1 cellular context compared by ENCODE assay signal in the genomic region with DNA sequence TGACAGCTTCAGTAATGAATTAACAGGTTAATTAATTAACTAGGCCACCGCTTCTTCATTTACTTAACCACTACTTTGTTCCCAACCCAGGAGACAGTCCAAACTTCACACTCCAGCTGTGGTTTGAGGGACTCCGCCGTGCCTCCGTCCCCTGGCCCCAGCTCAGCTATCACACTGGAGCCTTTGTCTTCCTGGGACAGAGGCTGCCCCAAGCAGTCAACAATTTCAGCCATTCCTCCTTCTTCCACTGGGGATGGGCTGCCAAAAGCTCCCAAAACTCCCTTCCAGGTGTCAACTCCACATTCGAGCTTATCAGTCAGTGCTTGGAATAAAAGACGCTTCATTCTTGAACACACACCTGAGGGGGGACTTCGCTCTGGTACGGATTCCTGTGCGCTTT.
TF ChIP-seq lines count a peak whose summit lies in the region.

No MANE protein-coding gene starts in this region.

TF ChIP-seq in GM23338, 12 proteins besides CTCF, POLR2A, EP300 and RAD21 (continued from another document):
- TF ChIP-seq, protein P1, sequence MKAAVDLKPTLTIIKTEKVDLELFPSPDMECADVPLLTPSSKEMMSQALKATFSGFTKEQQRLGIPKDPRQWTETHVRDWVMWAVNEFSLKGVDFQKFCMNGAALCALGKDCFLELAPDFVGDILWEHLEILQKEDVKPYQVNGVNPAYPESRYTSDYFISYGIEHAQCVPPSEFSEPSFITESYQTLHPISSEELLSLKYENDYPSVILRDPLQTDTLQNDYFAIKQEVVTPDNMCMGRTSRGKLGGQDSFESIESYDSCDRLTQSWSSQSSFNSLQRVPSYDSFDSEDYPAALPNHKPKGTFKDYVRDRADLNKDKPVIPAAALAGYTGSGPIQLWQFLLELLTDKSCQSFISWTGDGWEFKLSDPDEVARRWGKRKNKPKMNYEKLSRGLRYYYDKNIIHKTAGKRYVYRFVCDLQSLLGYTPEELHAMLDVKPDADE (IDR thresholded peaks at IDR 0.05), result no peak
- TF ChIP-seq, protein P2, sequence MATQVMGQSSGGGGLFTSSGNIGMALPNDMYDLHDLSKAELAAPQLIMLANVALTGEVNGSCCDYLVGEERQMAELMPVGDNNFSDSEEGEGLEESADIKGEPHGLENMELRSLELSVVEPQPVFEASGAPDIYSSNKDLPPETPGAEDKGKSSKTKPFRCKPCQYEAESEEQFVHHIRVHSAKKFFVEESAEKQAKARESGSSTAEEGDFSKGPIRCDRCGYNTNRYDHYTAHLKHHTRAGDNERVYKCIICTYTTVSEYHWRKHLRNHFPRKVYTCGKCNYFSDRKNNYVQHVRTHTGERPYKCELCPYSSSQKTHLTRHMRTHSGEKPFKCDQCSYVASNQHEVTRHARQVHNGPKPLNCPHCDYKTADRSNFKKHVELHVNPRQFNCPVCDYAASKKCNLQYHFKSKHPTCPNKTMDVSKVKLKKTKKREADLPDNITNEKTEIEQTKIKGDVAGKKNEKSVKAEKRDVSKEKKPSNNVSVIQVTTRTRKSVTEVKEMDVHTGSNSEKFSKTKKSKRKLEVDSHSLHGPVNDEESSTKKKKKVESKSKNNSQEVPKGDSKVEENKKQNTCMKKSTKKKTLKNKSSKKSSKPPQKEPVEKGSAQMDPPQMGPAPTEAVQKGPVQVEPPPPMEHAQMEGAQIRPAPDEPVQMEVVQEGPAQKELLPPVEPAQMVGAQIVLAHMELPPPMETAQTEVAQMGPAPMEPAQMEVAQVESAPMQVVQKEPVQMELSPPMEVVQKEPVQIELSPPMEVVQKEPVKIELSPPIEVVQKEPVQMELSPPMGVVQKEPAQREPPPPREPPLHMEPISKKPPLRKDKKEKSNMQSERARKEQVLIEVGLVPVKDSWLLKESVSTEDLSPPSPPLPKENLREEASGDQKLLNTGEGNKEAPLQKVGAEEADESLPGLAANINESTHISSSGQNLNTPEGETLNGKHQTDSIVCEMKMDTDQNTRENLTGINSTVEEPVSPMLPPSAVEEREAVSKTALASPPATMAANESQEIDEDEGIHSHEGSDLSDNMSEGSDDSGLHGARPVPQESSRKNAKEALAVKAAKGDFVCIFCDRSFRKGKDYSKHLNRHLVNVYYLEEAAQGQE (IDR thresholded peaks at IDR 0.05; ENCODE audit: unreplicated experiment), result no peak
- TF ChIP-seq, protein P3, sequence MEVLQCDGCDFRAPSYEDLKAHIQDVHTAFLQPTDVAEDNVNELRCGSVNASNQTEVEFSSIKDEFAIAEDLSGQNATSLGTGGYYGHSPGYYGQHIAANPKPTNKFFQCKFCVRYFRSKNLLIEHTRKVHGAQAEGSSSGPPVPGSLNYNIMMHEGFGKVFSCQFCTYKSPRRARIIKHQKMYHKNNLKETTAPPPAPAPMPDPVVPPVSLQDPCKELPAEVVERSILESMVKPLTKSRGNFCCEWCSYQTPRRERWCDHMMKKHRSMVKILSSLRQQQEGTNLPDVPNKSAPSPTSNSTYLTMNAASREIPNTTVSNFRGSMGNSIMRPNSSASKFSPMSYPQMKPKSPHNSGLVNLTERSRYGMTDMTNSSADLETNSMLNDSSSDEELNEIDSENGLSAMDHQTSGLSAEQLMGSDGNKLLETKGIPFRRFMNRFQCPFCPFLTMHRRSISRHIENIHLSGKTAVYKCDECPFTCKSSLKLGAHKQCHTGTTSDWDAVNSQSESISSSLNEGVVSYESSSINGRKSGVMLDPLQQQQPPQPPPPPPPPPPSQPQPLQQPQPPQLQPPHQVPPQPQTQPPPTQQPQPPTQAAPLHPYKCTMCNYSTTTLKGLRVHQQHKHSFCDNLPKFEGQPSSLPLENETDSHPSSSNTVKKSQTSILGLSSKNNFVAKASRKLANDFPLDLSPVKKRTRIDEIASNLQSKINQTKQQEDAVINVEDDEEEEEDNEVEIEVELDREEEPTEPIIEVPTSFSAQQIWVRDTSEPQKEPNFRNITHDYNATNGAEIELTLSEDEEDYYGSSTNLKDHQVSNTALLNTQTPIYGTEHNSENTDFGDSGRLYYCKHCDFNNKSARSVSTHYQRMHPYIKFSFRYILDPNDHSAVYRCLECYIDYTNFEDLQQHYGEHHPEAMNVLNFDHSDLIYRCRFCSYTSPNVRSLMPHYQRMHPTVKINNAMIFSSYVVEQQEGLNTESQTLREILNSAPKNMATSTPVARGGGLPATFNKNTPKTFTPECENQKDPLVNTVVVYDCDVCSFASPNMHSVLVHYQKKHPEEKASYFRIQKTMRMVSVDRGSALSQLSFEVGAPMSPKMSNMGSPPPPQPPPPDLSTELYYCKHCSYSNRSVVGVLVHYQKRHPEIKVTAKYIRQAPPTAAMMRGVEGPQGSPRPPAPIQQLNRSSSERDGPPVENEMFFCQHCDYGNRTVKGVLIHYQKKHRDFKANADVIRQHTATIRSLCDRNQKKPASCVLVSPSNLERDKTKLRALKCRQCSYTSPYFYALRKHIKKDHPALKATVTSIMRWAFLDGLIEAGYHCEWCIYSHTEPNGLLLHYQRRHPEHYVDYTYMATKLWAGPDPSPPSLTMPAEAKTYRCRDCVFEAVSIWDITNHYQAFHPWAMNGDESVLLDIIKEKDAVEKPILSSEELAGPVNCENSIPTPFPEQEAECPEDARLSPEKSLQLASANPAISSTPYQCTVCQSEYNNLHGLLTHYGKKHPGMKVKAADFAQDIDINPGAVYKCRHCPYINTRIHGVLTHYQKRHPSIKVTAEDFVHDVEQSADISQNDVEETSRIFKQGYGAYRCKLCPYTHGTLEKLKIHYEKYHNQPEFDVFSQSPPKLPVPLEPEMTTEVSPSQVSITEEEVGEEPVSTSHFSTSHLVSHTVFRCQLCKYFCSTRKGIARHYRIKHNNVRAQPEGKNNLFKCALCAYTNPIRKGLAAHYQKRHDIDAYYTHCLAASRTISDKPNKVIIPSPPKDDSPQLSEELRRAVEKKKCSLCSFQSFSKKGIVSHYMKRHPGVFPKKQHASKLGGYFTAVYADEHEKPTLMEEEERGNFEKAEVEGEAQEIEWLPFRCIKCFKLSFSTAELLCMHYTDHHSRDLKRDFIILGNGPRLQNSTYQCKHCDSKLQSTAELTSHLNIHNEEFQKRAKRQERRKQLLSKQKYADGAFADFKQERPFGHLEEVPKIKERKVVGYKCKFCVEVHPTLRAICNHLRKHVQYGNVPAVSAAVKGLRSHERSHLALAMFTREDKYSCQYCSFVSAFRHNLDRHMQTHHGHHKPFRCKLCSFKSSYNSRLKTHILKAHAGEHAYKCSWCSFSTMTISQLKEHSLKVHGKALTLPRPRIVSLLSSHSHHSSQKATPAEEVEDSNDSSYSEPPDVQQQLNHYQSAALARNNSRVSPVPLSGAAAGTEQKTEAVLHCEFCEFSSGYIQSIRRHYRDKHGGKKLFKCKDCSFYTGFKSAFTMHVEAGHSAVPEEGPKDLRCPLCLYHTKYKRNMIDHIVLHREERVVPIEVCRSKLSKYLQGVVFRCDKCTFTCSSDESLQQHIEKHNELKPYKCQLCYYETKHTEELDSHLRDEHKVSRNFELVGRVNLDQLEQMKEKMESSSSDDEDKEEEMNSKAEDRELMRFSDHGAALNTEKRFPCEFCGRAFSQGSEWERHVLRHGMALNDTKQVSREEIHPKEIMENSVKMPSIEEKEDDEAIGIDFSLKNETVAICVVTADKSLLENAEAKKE (CRISPR knock-in tag; IDR thresholded peaks at IDR 0.05), result no peak
- TF ChIP-seq CREB1 (CRISPR knock-in tag; IDR thresholded peaks at IDR 0.05; ENCODE audit: low read depth) (no peak), STAT1 (IDR thresholded peaks at IDR 0.05; ENCODE audit: unreplicated experiment) (no peak), EZH2 (IDR thresholded peaks at IDR 0.05; ENCODE audit: low read depth, unreplicated experiment) (no peak), ZNF114 (CRISPR knock-in tag; IDR thresholded peaks at IDR 0.05) (no peak), POLR2AphosphoS5 (IDR thresholded peaks at IDR 0.05; ENCODE audit: low read depth) (no peak)
